In genomic region chr20:11569163-11569562, GRCh38 we compare ENCODE assay signal across 1 cellular context.
TF ChIP-seq lines count a peak whose summit lies in the region.

No MANE protein-coding gene starts in this region.

TF ChIP-seq in HepG2, 621 proteins besides CTCF, POLR2A, EP300 and RAD21 (continued from another document):
- TF ChIP-seq GMEB2 (CRISPR knock-in tag; IDR thresholded peaks at IDR 0.05; ENCODE audit: low read depth) (no peak), HIVEP1 (CRISPR knock-in tag; IDR thresholded peaks at IDR 0.05) (no peak), PHF20 (CRISPR knock-in tag; IDR thresholded peaks at IDR 0.05) (no peak), HOXA5 (CRISPR knock-in tag; IDR thresholded peaks at IDR 0.05) (no peak), FOXA1 (IDR thresholded peaks at IDR 0.05) (no peak), FOXA1 (CRISPR knock-in tag; IDR thresholded peaks at IDR 0.05) (no peak), ZNF616 (CRISPR knock-in tag; IDR thresholded peaks at IDR 0.05; ENCODE audit: low read depth) (no peak), TEAD3 (CRISPR knock-in tag; optimal IDR thresholded peaks at IDR 0.05; ENCODE audit: borderline replicate concordance) (no peak), ATRX (CRISPR knock-in tag; IDR thresholded peaks at IDR 0.05; ENCODE audit: borderline replicate concordance) (no peak), ZNF709 (CRISPR knock-in tag; IDR thresholded peaks at IDR 0.05) (no peak)
